Comparison of ENCODE assay signal across 9 cellular contexts in genomic region chr20:37670426-37670825, GRCh38. TPM values are rescaled to one million over a fixed set of nuclear protein-coding genes. Genes with fewer than 3 reads are reported as not detected.
A peak's percentile ranks its signal among the peaks of the same experiment; 100 is the strongest.
DNase-seq lines count a peak whose midpoint lies in the region; ATAC-seq and TF ChIP-seq lines count a peak whose summit lies in the region.
"Had no signal": no experiment of that assay in that cellular context is flagged by ENCODE, and none has a peak within 500 bp of the region (broad histone marks: within the 10 kb centered on the region; RNA-seq: fewer than 3 reads in every experiment).

No MANE protein-coding gene starts in this region.

- H4K91ac ChIP-seq in IMR-90 (ENCODE audit: insufficient read depth, low read depth, low read length): no peak overlapping the region

- no peak overlapping the region for H2BK5ac ChIP-seq in IMR-90 (ENCODE audit: low read depth, low read length, poor library complexity, severe bottlenecking)

- no peak overlapping the region for H3K14ac ChIP-seq in IMR-90 (replicated peaks; ENCODE audit: low read depth, low read length)

- no peak overlapping the region for H3K23ac ChIP-seq in IMR-90 (ENCODE audit: low read depth, low read length)

- peak; percentile 40 for ATAC-seq in IMR-90 (ENCODE audit: low read depth)
- ATAC-seq in PC-3: peak; percentile 46; the same call in 1 of the 2 replicates
- no peak for ATAC-seq in thoracic aorta (ENCODE audit: insufficient number of reproducible peaks, low FRiP score, low read depth)

- H3K79me1 ChIP-seq in IMR-90 (ENCODE audit: low read depth in 1 of 2, low read length in 2 of 2): no peaks in the 10 kb centered on the region

- H2AK5ac ChIP-seq in IMR-90 (ENCODE audit: low read depth, low read length): no peak overlapping the region

- H2BK20ac ChIP-seq in IMR-90 (ENCODE audit: low read depth, low read length): no peak overlapping the region

- H2AK9ac ChIP-seq in IMR-90 (replicated peaks; ENCODE audit: low read depth, low read length, poor library complexity): no peak overlapping the region

- H3K4me1 ChIP-seq in IMR-90 (ENCODE audit: control insufficient read depth, insufficient read depth, low read length): no peaks in the 10 kb centered on the region
- peaks cover 12% of the 10 kb centered on the region for H3K4me1 ChIP-seq in PC-3 (ENCODE audit: insufficient read depth, low read length)
- H3K4me1 ChIP-seq in left ventricle myocardium inferior: no peaks in the 10 kb centered on the region
- peaks cover 4 to 8% of the 10 kb centered on the region in 2 donors for H3K4me1 ChIP-seq in thoracic aorta (ENCODE audit: control insufficient read depth in 1 of 2, low read depth in 2 of 2)

- TF ChIP-seq RAD21 in IMR-90 (IDR thresholded peaks at IDR 0.05; ENCODE audit: low read length): no peak

- in situ Hi-C loops in IMR-90 (cut with MboI; ENCODE audit: low sequenced_read_pairs): no loop called here

- H4K20me1 ChIP-seq in IMR-90 (ENCODE audit: insufficient read depth, low read length): no peaks in the 10 kb centered on the region
- H4K20me1 ChIP-seq in PC-3 (ENCODE audit: low read length): no peaks in the 10 kb centered on the region

- H3K4ac ChIP-seq in IMR-90 (ENCODE audit: low read depth, low read length): no peak overlapping the region

- dilution Hi-C loops in IMR-90 (cut with HindIII; ENCODE audit: low sequenced_read_pairs, unreplicated experiment): no loop called here

- H2AFZ ChIP-seq in IMR-90 (replicated peaks; ENCODE audit: low read length, poor library complexity): peak overlapping the region; percentile 0
- H2AFZ ChIP-seq in PC-3 (ENCODE audit: low read length): peak overlapping the region; percentile 20; the same call in 1 of the 2 replicates

- TF ChIP-seq POLR2A in IMR-90 (IDR thresholded peaks at IDR 0.05; ENCODE audit: low read depth, low read length): no peak

- BruUV-seq in IMR-90 (replicated peaks; lab: Mats Ljungman, UMichigan) (no TSS peak), PC-3 (replicated peaks; lab: Mats Ljungman, UMichigan) (no TSS peak)

- POLR2A ChIA-PET in IMR-90 (lab: Charles Lee; ENCODE audit: unreplicated experiment): no interaction called here
- POLR2A ChIA-PET in PC-3 (lab: Charles Lee; ENCODE audit: unreplicated experiment): no interaction called here
- POLR2A ChIA-PET in RWPE1 (lab: Yijun Ruan, JAX; ENCODE audit: low non-redundant PET): no interaction called here

- peak overlapping the region; percentile 54; the same call in 1 of the 2 replicates for H3K4me2 ChIP-seq in IMR-90 (ENCODE audit: low read depth, low read length)
- H3K4me2 ChIP-seq in PC-3 (ENCODE audit: low read length): peak overlapping the region; percentile 66

- WGBS in IMR-90 (ENCODE audit: extremely low coverage in 2 of 2, insufficient read length in 1 of 2), 2 experiments: 5% methylated on average over 4 of the region's 18 CpGs; no CpG with 5 or more reads in 1 of the 2 experiments

- H3K9me3 ChIP-seq in IMR-90 (ENCODE audit: control insufficient read depth, insufficient read depth, low read length) (no peaks in the 10 kb centered on the region), PC-3 (ENCODE audit: low read length) (0 out of 2 replicates have a peak, but pooled peaks cover 2% of the 10 kb centered on the region), left ventricle myocardium inferior (replicated peaks) (peaks cover 3% of the 10 kb centered on the region), thoracic aorta (no peaks in the 10 kb centered on the region)

- H3K27ac ChIP-seq in IMR-90 (ENCODE audit: insufficient read depth, low read length) (no peak overlapping the region), PC-3 (ENCODE audit: low read length) (no peak overlapping the region), left ventricle myocardium inferior (replicated peaks) (no peak overlapping the region), thoracic aorta (no peak overlapping the region), RWPE1 (no peak overlapping the region)
- H3K27ac ChIP-seq: cardiac muscle cell, HL-60 had no signal

- DNase-seq in IMR-90: no peak
- no peak for DNase-seq in PC-3
- no peak for DNase-seq in left ventricle myocardium inferior
- no peak for DNase-seq in thoracic aorta (ENCODE audit: low spot score)
- no peak for DNase-seq in NCI-H128 (lab: John Stamatoyannopoulos, UW; ENCODE audit: unreplicated experiment)
- no peak for DNase-seq in stimulated activated CD4-positive, alpha-beta T cell treated with anti-CD3 and anti-CD28 coated beads, Interleukin-4, amount 100 ng/mL, for 1 hour
- no peak for DNase-seq in RWPE1 (ENCODE audit: low spot score)

- H3K27me3 ChIP-seq in IMR-90 (ENCODE audit: control insufficient read depth, insufficient read depth, low read length): peaks cover 45% of the 10 kb centered on the region
- H3K27me3 ChIP-seq in PC-3 (ENCODE audit: low read length): peaks cover 4% of the 10 kb centered on the region; the same call in 1 of the 2 replicates
- H3K27me3 ChIP-seq in left ventricle myocardium inferior (ENCODE audit: low read depth): peaks cover 43% of the 10 kb centered on the region
- no peaks in the 10 kb centered on the region for H3K27me3 ChIP-seq in thoracic aorta (replicated peaks; ENCODE audit: insufficient read depth)
- H3K27me3 ChIP-seq: cardiac muscle cell had no signal

- no peaks in the 10 kb centered on the region for H3K9me2 ChIP-seq in PC-3 (replicated peaks; ENCODE audit: low read length)

- no peaks in the 10 kb centered on the region for H3K79me2 ChIP-seq in PC-3 (ENCODE audit: low read length)

- no peak overlapping the region for H4K5ac ChIP-seq in IMR-90 (ENCODE audit: low read depth, low read length)

- no peaks in the 10 kb centered on the region for H3F3A ChIP-seq in PC-3 (ENCODE audit: low read length, unreplicated experiment)

- H3K9ac ChIP-seq in IMR-90 (ENCODE audit: low read depth, low read length) (no peak overlapping the region), PC-3 (ENCODE audit: low read length) (no peak overlapping the region)

- no peak overlapping the region for H3K18ac ChIP-seq in IMR-90 (ENCODE audit: low read depth, low read length)

- no peak overlapping the region for H2BK15ac ChIP-seq in IMR-90 (ENCODE audit: low read depth, low read length)

- H3K4me3 ChIP-seq in IMR-90 (ENCODE audit: insufficient read depth, low read depth, low read length) (no peak overlapping the region), PC-3 (ENCODE audit: low read length) (peak overlapping the region; percentile 50), left ventricle myocardium inferior (peak overlapping the region; percentile 49), thoracic aorta (peak overlapping the region; percentile 52)
- H3K4me3 ChIP-seq: cardiac muscle cell had no signal

- no peak overlapping the region for H2BK120ac ChIP-seq in IMR-90 (ENCODE audit: low read depth, low read length)

- no peaks in the 10 kb centered on the region for H3K36me3 ChIP-seq in IMR-90 (ENCODE audit: control insufficient read depth, insufficient read depth, low read length)
- no peaks in the 10 kb centered on the region for H3K36me3 ChIP-seq in PC-3 (ENCODE audit: low read depth, low read length)
- H3K36me3 ChIP-seq in left ventricle myocardium inferior: no peaks in the 10 kb centered on the region
- no peaks in the 10 kb centered on the region for H3K36me3 ChIP-seq in thoracic aorta
- H3K36me3 ChIP-seq: cardiac muscle cell had no signal

- intact Hi-C loops in IMR-90 (cut with micrococcal nuclease) (no loop called here), PC-3 (cut with micrococcal nuclease) (no loop called here), left ventricle myocardium inferior (cut with micrococcal nuclease) (no loop called here)

- 0 out of 2 replicates have a peak, but pooled peaks cover 2% of the 10 kb centered on the region for H3K9me1 ChIP-seq in IMR-90 (ENCODE audit: insufficient read depth, low read length)

- no peak for TF ChIP-seq CTCF in IMR-90 (conservative IDR thresholded peaks at IDR 0.05; ENCODE audit: low read depth, low read length)
- no peak for TF ChIP-seq CTCF in PC-3 (conservative IDR thresholded peaks at IDR 0.05; ENCODE audit: low read depth, low read length)
- TF ChIP-seq CTCF in left ventricle myocardium inferior (IDR thresholded peaks at IDR 0.05; ENCODE audit: borderline replicate concordance): no peak
- TF ChIP-seq CTCF in thoracic aorta (IDR thresholded peaks at IDR 0.05): no peak
- no peak for TF ChIP-seq CTCF in RWPE1 (conservative IDR thresholded peaks at IDR 0.05; ENCODE audit: low read depth)

- H3K56ac ChIP-seq in IMR-90 (ENCODE audit: extremely low read depth, insufficient read depth, low read length): no peak overlapping the region

- H4K8ac ChIP-seq in IMR-90 (ENCODE audit: low read depth in 2 of 2, low read length in 2 of 2): no peak overlapping the region

- CTCF ChIA-PET in IMR-90 (lab: Yijun Ruan, JAX): no interaction called here
- CTCF ChIA-PET in PC-3 (lab: Charles Lee): no interaction called here
- CTCF ChIA-PET in RWPE1 (lab: Yijun Ruan, JAX): no interaction called here

TF ChIP-seq in IMR-90, 13 proteins besides CTCF, POLR2A, EP300 and RAD21:
- TF ChIP-seq RCOR1 (IDR thresholded peaks at IDR 0.05; ENCODE audit: insufficient replicate concordance, low read length) (no peak), MXI1 (IDR thresholded peaks at IDR 0.05; ENCODE audit: borderline replicate concordance, low read depth, low read length) (no peak), FOS (IDR thresholded peaks at IDR 0.05; ENCODE audit: low read depth, low read length) (no peak), CEBPB (IDR thresholded peaks at IDR 0.05; ENCODE audit: low read depth, low read length) (no peak), RFX5 (IDR thresholded peaks at IDR 0.05; ENCODE audit: low read depth, low read length) (no peak), BHLHE40 (IDR thresholded peaks at IDR 0.05; ENCODE audit: low read depth, low read length) (no peak)

RNA-seq across cellular contexts. Expression of gene CTNNBL1, which starts 23.4 kb away (rescaled TPM):
- total RNA-seq in IMR-90 (2012; rRNA removed): 29.2 and 34.1 TPM in 2 replicates
- 29.9 and 30.2 TPM in 2 replicates for polyA plus RNA-seq in IMR-90 (2012; rRNA removed)
- polyA plus RNA-seq in IMR-90 (2012; cell fraction: cytosol; rRNA removed): 16.1 and 17.8 TPM in 2 replicates
- polyA plus RNA-seq in IMR-90 (2012; cell fraction: nucleus; rRNA removed; ENCODE audit: low replicate concordance): 5.2 and 16.0 TPM in 2 replicates
- total RNA-seq in PC-3 (2014; rRNA removed): 49.9 and 50.9 TPM in 2 replicates
- 58.8 TPM for total RNA-seq in left ventricle myocardium inferior
- 10 to 100 TPM; 22.6 to 34.3 TPM for total RNA-seq in thoracic aorta
